4 cellular contexts compared by ENCODE assay signal in genomic region chr5:176591667-176592066, GRCh38. TPM values are rescaled to one million over a fixed set of nuclear protein-coding genes. Genes with fewer than 3 reads are reported as not detected.
DNase-seq lines count a peak whose midpoint lies in the region; FAIRE-seq and TF ChIP-seq lines count a peak whose summit lies in the region.
"Not testable (repeated sequence)": the region's sequence is repeated elsewhere in the genome, so short reads cannot be mapped to it uniquely, and the experiment has no call there.

No MANE protein-coding gene starts in this region.

- not testable (repeated sequence) for H3K27ac ChIP-seq in neuronal stem cell (replicated peaks; ENCODE audit: low read length)

- peak overlapping the region; percentile 5 for H3K9ac ChIP-seq in neuronal stem cell (ENCODE audit: low read depth, low read length, poor library complexity)

- H4K91ac ChIP-seq in neuronal stem cell (ENCODE audit: low read depth, low read length, poor library complexity) = not testable (repeated sequence)

- not testable (repeated sequence) for H3K4ac ChIP-seq in neuronal stem cell (ENCODE audit: low read length)

- not testable (repeated sequence) for H3K14ac ChIP-seq in neuronal stem cell (ENCODE audit: low read length)

- H3K18ac ChIP-seq in neuronal stem cell (ENCODE audit: low read length) = not testable (repeated sequence)

- H3K36me3 ChIP-seq in neuronal stem cell (replicated peaks in 1 of 2; ENCODE audit: control insufficient read depth in 2 of 2, insufficient read depth in 2 of 2, low read length in 2 of 2) = peaks cover 3 to 34% of the 10 kb centered on the region in 2 donors

- not testable (repeated sequence) for H2AFZ ChIP-seq in neuronal stem cell (ENCODE audit: low read length)

- not testable (repeated sequence) for H2BK120ac ChIP-seq in neuronal stem cell (ENCODE audit: low read depth, low read length)

- H4K8ac ChIP-seq in neuronal stem cell (ENCODE audit: low read depth, low read length) = not testable (repeated sequence)

- peaks cover 10 to 11% of the 10 kb centered on the region in 2 donors for H3K9me3 ChIP-seq in neuronal stem cell (replicated peaks in 1 of 2; ENCODE audit: control insufficient read depth in 2 of 2, insufficient read depth in 1 of 2, low read depth in 1 of 2, low read length in 2 of 2)

- no CpG with 5 or more reads among the region's 2 CpGs for WGBS in neuronal stem cell (ENCODE audit: extremely low coverage in 2 of 2, insufficient read length in 2 of 2, insufficient replicate concordance in 1 of 2), 2 donors

- H2BK5ac ChIP-seq in neuronal stem cell (ENCODE audit: low read length) = not testable (repeated sequence)

- not testable (repeated sequence) for H3K23ac ChIP-seq in neuronal stem cell (ENCODE audit: low read depth, low read length, poor library complexity)

- not testable (repeated sequence) for H3K27me3 ChIP-seq in neuronal stem cell (ENCODE audit: control insufficient read depth in 3 of 3, insufficient read depth in 3 of 3, low read depth in 1 of 3, low read length in 3 of 3)

- not testable (repeated sequence) for TF ChIP-seq POLR2A in GM12891 (IDR thresholded peaks at IDR 0.05; ENCODE audit: low read depth, low read length)

- not testable (repeated sequence) for H2AK5ac ChIP-seq in neuronal stem cell (ENCODE audit: low read depth, low read length)

- H3K79me1 ChIP-seq in neuronal stem cell (ENCODE audit: low read depth, low read length) = not testable (repeated sequence)

- H2BK12ac ChIP-seq in neuronal stem cell (ENCODE audit: low read length) = not testable (repeated sequence)

- peak; percentile 98 for FAIRE-seq in GM12891 (lab: Jason Lieb, UNC)
- peak; percentile 81 for FAIRE-seq in RCC 7860 (lab: Jason Lieb, UNC)
- peak; percentile 100 for FAIRE-seq in colon (lab: Jason Lieb, UNC)

- not testable (repeated sequence) for H3K4me1 ChIP-seq in neuronal stem cell (ENCODE audit: control insufficient read depth in 2 of 2, insufficient read depth in 1 of 2, low read depth in 1 of 2, low read length in 2 of 2)

- peak overlapping the region in 1 of 2 donors; percentile 57 for H3K4me3 ChIP-seq in neuronal stem cell (ENCODE audit: low read length in 2 of 2)

- not testable (repeated sequence) for H3K4me2 ChIP-seq in neuronal stem cell (ENCODE audit: insufficient read depth, low read length, poor library complexity, severe bottlenecking)

- not testable (repeated sequence) for DNase-seq in GM12891 (ENCODE audit: insufficient read length, low spot score); RCC 7860 (ENCODE audit: low spot score); neuronal stem cell (ENCODE audit: low spot score)

- H2BK15ac ChIP-seq in neuronal stem cell (ENCODE audit: low read length) = not testable (repeated sequence)

RNA-seq across cellular contexts. Expression of gene GPRIN1, which starts 18.3 kb away (rescaled TPM):
- polyA plus RNA-seq in GM12891 (2012; ENCODE audit: low read depth, missing spikeins) = 1.7 TPM
- 2.5 TPM for polyA plus RNA-seq in neuronal stem cell (2013, experiment 1 of 2)
- 2.3 TPM for polyA plus RNA-seq in neuronal stem cell (2013, experiment 2 of 2)

RNA-seq across cellular contexts. Expression of gene SNCB, which starts 38.7 kb away (rescaled TPM):
- 0.06 TPM for polyA plus RNA-seq in GM12891 (2012; ENCODE audit: low read depth, missing spikeins)
- 0.26 TPM for polyA plus RNA-seq in neuronal stem cell (2013, experiment 1 of 2)
- 0.39 TPM for polyA plus RNA-seq in neuronal stem cell (2013, experiment 2 of 2)

RNA-seq across cellular contexts. Expression of gene EIF4E1B, which starts 38.8 kb away (rescaled TPM):
- not detected for polyA plus RNA-seq in GM12891 (2012; ENCODE audit: low read depth, missing spikeins)
- polyA plus RNA-seq in neuronal stem cell (2013, experiment 1 of 2) = 0.01 TPM
- 0.03 TPM for polyA plus RNA-seq in neuronal stem cell (2013, experiment 2 of 2)

RNA-seq across cellular contexts. Expression of gene CDHR2, which starts 42.5 kb away (rescaled TPM):
- polyA plus RNA-seq in GM12891 (2012; ENCODE audit: low read depth, missing spikeins) = not detected
- polyA plus RNA-seq in neuronal stem cell (2013, experiment 1 of 2) = 0.01 TPM
- polyA plus RNA-seq in neuronal stem cell (2013, experiment 2 of 2) = 0.01 TPM

RNA-seq across cellular contexts. Expression of gene RNF44, which starts 54.5 kb away (rescaled TPM):
- 20.9 TPM for polyA plus RNA-seq in GM12891 (2012; ENCODE audit: low read depth, missing spikeins)
- polyA plus RNA-seq in neuronal stem cell (2013, experiment 1 of 2) = 77.9 TPM
- 78.0 TPM for polyA plus RNA-seq in neuronal stem cell (2013, experiment 2 of 2)
